ENCODE assay signal across 9 cellular contexts in the genomic region with DNA sequence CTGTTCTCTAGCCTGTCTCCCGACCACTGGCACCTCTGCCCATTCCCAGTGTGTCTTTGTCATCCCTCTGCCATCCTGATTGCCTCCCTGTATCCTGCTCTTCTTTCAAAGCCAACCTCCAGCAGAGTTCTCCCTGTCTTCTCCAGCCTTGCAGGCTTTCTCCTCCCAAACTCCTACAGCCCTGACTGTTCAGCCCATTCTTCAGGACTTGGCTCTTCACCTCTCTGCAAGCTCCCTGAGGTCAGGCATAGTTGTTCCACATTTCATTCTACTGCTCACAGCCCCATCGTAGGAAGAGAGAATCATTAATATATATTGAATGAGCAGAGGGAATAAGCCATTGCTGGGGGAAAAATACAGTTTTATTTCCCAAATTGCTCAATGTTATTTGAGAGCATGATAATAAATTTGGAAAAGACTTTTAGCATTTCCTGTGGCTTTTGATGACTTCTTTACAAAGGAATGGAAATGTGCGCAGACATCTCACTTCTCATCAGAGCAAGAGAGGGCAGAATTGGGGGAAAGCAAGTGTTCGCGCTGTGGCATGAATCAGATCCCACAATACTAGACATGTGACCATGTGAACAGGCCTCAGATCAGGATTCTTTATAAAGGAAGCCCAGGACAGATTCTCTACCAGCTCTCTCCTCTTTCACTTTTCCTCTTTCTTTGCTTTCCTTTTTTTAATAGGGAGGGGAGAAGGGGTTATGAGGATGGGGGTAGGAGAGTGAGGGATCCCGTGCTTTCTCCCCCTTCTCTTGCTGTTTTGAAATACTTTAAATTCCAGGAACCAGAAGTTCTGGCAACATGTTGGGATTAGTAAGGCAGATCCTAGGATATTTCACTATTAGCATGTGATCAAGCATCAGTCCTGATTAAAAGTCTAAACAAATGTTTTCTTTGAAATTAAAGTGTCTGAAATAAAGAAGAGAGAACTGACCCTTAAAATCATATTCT. TPM values are rescaled to one million over a fixed set of nuclear protein-coding genes. Genes with fewer than 3 reads are reported as not detected.
A peak's percentile ranks its signal among the peaks of the same experiment; 100 is the strongest.
DNase-seq lines count a peak whose midpoint lies in the region; ATAC-seq and TF ChIP-seq lines count a peak whose summit lies in the region.
"Had no signal": no experiment of that assay in that cellular context is flagged by ENCODE, and none has a peak within 500 bp of the region (broad histone marks: within the 10 kb centered on the region; RNA-seq: fewer than 3 reads in every experiment).

No MANE protein-coding gene starts in this region.

- peak; percentile 49 for ATAC-seq in RWPE2 (ENCODE audit: low read depth)
- ATAC-seq: activated CD8-positive, alpha-beta memory T cell treated with anti-CD3 and anti-CD28 coated beads, Interleukin-2, amount 10 ng/mL, durations not matched to agents 7 days and 5 days had no signal

- no peaks in the 10 kb centered on the region for H3K9me2 ChIP-seq in Karpas-422 (replicated peaks; ENCODE audit: insufficient read depth, low read length)

- peak overlapping the region; percentile 89 for H3K4me2 ChIP-seq in fibroblast of lung (ENCODE audit: extremely low read depth, insufficient read depth, low read length)
- H3K4me2 ChIP-seq in Karpas-422 (ENCODE audit: low read depth, low read length, poor library complexity, severe bottlenecking) = no peak overlapping the region

- H3K36me3 ChIP-seq in RWPE2 (ENCODE audit: low read depth) (no peaks in the 10 kb centered on the region), fibroblast of lung (ENCODE audit: control insufficient read depth, insufficient read depth, low read length) (no peaks in the 10 kb centered on the region), ovary (no peaks in the 10 kb centered on the region), Karpas-422 (ENCODE audit: insufficient read depth, low read length) (no peaks in the 10 kb centered on the region)

- H3K4me1 Mint-ChIP-seq in activated naive CD8-positive, alpha-beta T cell treated with anti-CD3 and anti-CD28 coated beads for 36 hours = peaks cover 2% of the 10 kb centered on the region

- TF ChIP-seq POLR2A in ovary (IDR thresholded peaks at IDR 0.05) = no peak

- peak; percentile 84 for DNase-seq in AG08395 (ENCODE audit: low spot score)
- DNase-seq in RWPE2 (ENCODE audit: low spot score) = no peak
- peak; percentile 94 to 96 for DNase-seq in fibroblast of lung (ENCODE audit: low read depth in 2 of 2)
- peak in 1 of 5 donors; percentile 56 for DNase-seq in ovary
- DNase-seq in Karpas-422 = no peak
- DNase-seq in activated CD4-positive, alpha-beta T cell treated with anti-CD3 and anti-CD28 coated beads, Interleukin-2, amount 50 U/mL, for 48 hours = no peak
- DNase-seq in cerebellar nuclear complex (lab: John Stamatoyannopoulos, UW) = no peak
- DNase-seq in activated naive CD8-positive, alpha-beta T cell treated with anti-CD3 and anti-CD28 coated beads for 36 hours = no peak
- DNase-seq: activated CD8-positive, alpha-beta memory T cell treated with anti-CD3 and anti-CD28 coated beads, Interleukin-2, amount 10 ng/mL, durations not matched to agents 7 days and 5 days had no signal

- no peaks in the 10 kb centered on the region for H3K9me3 Mint-ChIP-seq in activated naive CD8-positive, alpha-beta T cell treated with anti-CD3 and anti-CD28 coated beads for 36 hours

- no peaks in the 10 kb centered on the region for H3K27me3 ChIP-seq in RWPE2 (ENCODE audit: insufficient read depth, poor library complexity, severe bottlenecking)
- H3K27me3 ChIP-seq in fibroblast of lung (ENCODE audit: control insufficient read depth, insufficient read depth, low read length) = no peaks in the 10 kb centered on the region
- no peaks in the 10 kb centered on the region for H3K27me3 ChIP-seq in ovary
- no peaks in the 10 kb centered on the region for H3K27me3 ChIP-seq in Karpas-422 (ENCODE audit: low read length)

- H3K9me3 ChIP-seq in RWPE2 (ENCODE audit: severe bottlenecking) (no peaks in the 10 kb centered on the region), fibroblast of lung (ENCODE audit: control insufficient read depth, insufficient read depth, low read depth, low read length) (no peaks in the 10 kb centered on the region), ovary (no peaks in the 10 kb centered on the region), Karpas-422 (ENCODE audit: low read length) (no peaks in the 10 kb centered on the region)

- TF ChIP-seq EP300 in ovary (IDR thresholded peaks at IDR 0.05) = no peak

- TF ChIP-seq CTCF in RWPE2 (IDR thresholded peaks at IDR 0.05; ENCODE audit: poor library complexity, severe bottlenecking) (no peak), fibroblast of lung (conservative IDR thresholded peaks at IDR 0.05 in 1 of 2, IDR thresholded peaks at IDR 0.05 in 1 of 2; ENCODE audit: low read depth in 1 of 2, low read length in 2 of 2) (no peak), ovary (IDR thresholded peaks at IDR 0.05) (no peak)

- no peaks in the 10 kb centered on the region for H4K20me1 ChIP-seq in fibroblast of lung (ENCODE audit: control insufficient read depth, extremely low read depth, insufficient read depth, low read length)
- H4K20me1 ChIP-seq in Karpas-422 (ENCODE audit: insufficient read depth, low read depth, low read length) = no peaks in the 10 kb centered on the region

- H3K27ac ChIP-seq in RWPE2 (ENCODE audit: poor library complexity, severe bottlenecking) (peak overlapping the region; percentile 95), fibroblast of lung (ENCODE audit: insufficient read depth, low read length) (peak overlapping the region; percentile 89), ovary (peak overlapping the region; percentile 81 to 87), Karpas-422 (ENCODE audit: low read length) (no peak overlapping the region)

- H3K9ac ChIP-seq in fibroblast of lung (ENCODE audit: insufficient read depth, low read length) (peak overlapping the region; percentile 71), Karpas-422 (ENCODE audit: low read length) (no peak overlapping the region)

- H3K36me3 Mint-ChIP-seq in activated naive CD8-positive, alpha-beta T cell treated with anti-CD3 and anti-CD28 coated beads for 36 hours = no peaks in the 10 kb centered on the region
- H3K36me3 Mint-ChIP-seq: activated CD8-positive, alpha-beta memory T cell treated with anti-CD3 and anti-CD28 coated beads, Interleukin-2, amount 10 ng/mL, durations not matched to agents 7 days and 5 days had no signal

- H3K4me1 ChIP-seq in RWPE2 (ENCODE audit: insufficient read depth, poor library complexity, severe bottlenecking) = peaks cover 73% of the 10 kb centered on the region
- peaks cover 70% of the 10 kb centered on the region for H3K4me1 ChIP-seq in fibroblast of lung (ENCODE audit: control insufficient read depth, extremely low read depth, insufficient read depth, low read length)
- peaks cover 52% of the 10 kb centered on the region for H3K4me1 ChIP-seq in ovary (ENCODE audit: insufficient read depth)
- H3K4me1 ChIP-seq in Karpas-422 (ENCODE audit: low read length) = no peaks in the 10 kb centered on the region

- 18 to 20% (median 19%) methylated on average over 6 of the region's 6 CpGs for WGBS in ovary, 3 donors

- H3K4me3 ChIP-seq in RWPE2 (ENCODE audit: severe bottlenecking) (no peak overlapping the region), fibroblast of lung (replicated peaks in 1 of 4; ENCODE audit: control extremely low read depth in 1 of 4, insufficient read depth in 1 of 4, low read depth in 3 of 4, low read length in 4 of 4) (peak overlapping the region; percentile 2 to 57 (median 19)), ovary (peak overlapping the region; percentile 8), Karpas-422 (ENCODE audit: low read length) (no peak overlapping the region)

- H2AFZ ChIP-seq in fibroblast of lung (ENCODE audit: low read length) (no peak overlapping the region), Karpas-422 (ENCODE audit: low read length) (no peak overlapping the region)

- H3K4me3 Mint-ChIP-seq in activated naive CD8-positive, alpha-beta T cell treated with anti-CD3 and anti-CD28 coated beads for 36 hours = no peak overlapping the region
- H3K4me3 Mint-ChIP-seq: activated CD8-positive, alpha-beta memory T cell treated with anti-CD3 and anti-CD28 coated beads, Interleukin-2, amount 10 ng/mL, durations not matched to agents 7 days and 5 days had no signal

- H3K27me3 Mint-ChIP-seq in activated naive CD8-positive, alpha-beta T cell treated with anti-CD3 and anti-CD28 coated beads for 36 hours = peaks cover 4% of the 10 kb centered on the region

- H3K79me2 ChIP-seq in fibroblast of lung (ENCODE audit: control insufficient read depth, insufficient read depth, low read length) (peaks cover 68% of the 10 kb centered on the region), Karpas-422 (ENCODE audit: low read length) (no peaks in the 10 kb centered on the region)

- H3K27ac Mint-ChIP-seq in activated naive CD8-positive, alpha-beta T cell treated with anti-CD3 and anti-CD28 coated beads for 36 hours = no peak overlapping the region
- H3K27ac Mint-ChIP-seq: activated CD8-positive, alpha-beta memory T cell treated with anti-CD3 and anti-CD28 coated beads, Interleukin-2, amount 10 ng/mL, durations not matched to agents 7 days and 5 days had no signal

- intact Hi-C loops in ovary (cut with DNase I) = loop anchor here in 1 of 4 donors (2.0 kb wide), 1 partner anchor 36 kb away; no protein-coding TSS in a partner anchor

RNA-seq across cellular contexts. Expression of gene EPAS1, which starts 37.5 kb away (rescaled TPM):
- total RNA-seq in fibroblast of lung (82.4 and 120 TPM in 2 replicates), ovary (100 to 1,000 TPM in 2 of 7 donors, 10 to 100 TPM in 5; 63.1 to 163 (median 81.0) TPM)
- polyA plus RNA-seq in fibroblast of lung (330 and 941 TPM in 2 replicates), ovary (100 to 1,000 TPM in 1 of 2 donors, 10 to 100 TPM in 1; 82.7 to 258 TPM)
- 135 and 492 TPM in 2 replicates for polyA plus RNA-seq in fibroblast of lung (2012)
- polyA minus RNA-seq in fibroblast of lung (ENCODE audit: low replicate concordance) = 229 and 622 TPM in 2 replicates
- total RNA-seq in Karpas-422 (2014; rRNA removed; shearing (Covaris generic); ENCODE audit: low replicate concordance) = not detected in 2 replicates
- 1 to 10 TPM in 1 of 2 experiments, under 1 TPM in 1; 0.78 to 1.5 TPM for total RNA-seq in activated naive CD8-positive, alpha-beta T cell treated with anti-CD3 and anti-CD28 coated beads for 36 hours

Comparison
In these comparisons a context has a peak if more than half of its experiments do, and no peak if none do; other contexts are left out.
1. DNase-seq: peak in AG08395 (single experiment) and fibroblast of lung (2 of 2); none in RWPE2 (single experiment), Karpas-422 (single experiment), activated CD4-positive, alpha-beta T cell treated with anti-CD3 and anti-CD28 coated beads, Interleukin-2, amount 50 U/mL, for 48 hours (0 of 2), cerebellar nuclear complex (0 of 2) and activated naive CD8-positive, alpha-beta T cell treated with anti-CD3 and anti-CD28 coated beads for 36 hours (single experiment).
2. H3K4me3 ChIP-seq: peak in fibroblast of lung (4 of 4) and ovary (single experiment); none in RWPE2 (single experiment) and Karpas-422 (single experiment).
3. RNA of gene EPAS1, which starts 37.5 kb away (total RNA-seq): 82.4 to 120 TPM in fibroblast of lung and 63.1 to 163 TPM in ovary; 0.78 to 1.5 TPM in activated naive CD8-positive, alpha-beta T cell treated with anti-CD3 and anti-CD28 coated beads for 36 hours and not detected in Karpas-422; every median in the first group is over 10 times any median in the second.